In genomic region chr12:106123110-106123509, GRCh38 we compare ENCODE assay signal across 18 cellular contexts. TPM values are rescaled to one million over a fixed set of nuclear protein-coding genes. Genes with fewer than 3 reads are reported as not detected.
DNase-seq lines count a peak whose midpoint lies in the region; ATAC-seq and TF ChIP-seq lines count a peak whose summit lies in the region.
"Had no signal": no experiment of that assay in that cellular context is flagged by ENCODE, and none has a peak within 500 bp of the region (broad histone marks: within the 10 kb centered on the region; RNA-seq: fewer than 3 reads in every experiment).

No MANE protein-coding gene starts in this region.

- H3K4me1 ChIP-seq in ascending aorta (peaks cover 10 to 89% of the 10 kb centered on the region in 2 donors), left ventricle myocardium inferior (peaks cover 100% of the 10 kb centered on the region), prostate gland (replicated peaks) (peaks cover 6% of the 10 kb centered on the region), uterus (peaks cover 14 to 27% of the 10 kb centered on the region in 2 donors)

- no peak for ATAC-seq in naive thymus-derived CD8-positive, alpha-beta T cell
- no peak for ATAC-seq in HG02763 (IDR thresholded peaks at IDR 0.05; ENCODE audit: unreplicated experiment)

- DNase-seq in ascending aorta (ENCODE audit: low spot score in 2 of 2) (no peak), left ventricle myocardium inferior (no peak), prostate gland (ENCODE audit: low spot score) (no peak), uterus (no peak), NK-92 (lab: John Stamatoyannopoulos, UW; ENCODE audit: unreplicated experiment) (no peak)
- DNase-seq in naive thymus-derived CD8-positive, alpha-beta T cell = no peak
- DNase-seq: activated CD4-positive, alpha-beta T cell treated with anti-CD3 and anti-CD28 coated beads, Interleukin-2, amount 50 U/mL, for 4 hours; activated naive CD4-positive, alpha-beta T cell treated with anti-CD3 and anti-CD28 coated beads for 36 hours; activated T-cell treated with anti-CD3 and anti-CD28 coated beads for 4 hours; H9; natural killer cell; NCI-H1930; NCI-H446; stimulated activated naive CD4-positive, alpha-beta T cell had no signal

- H3K27ac ChIP-seq in ascending aorta (peak overlapping the region; percentile 75 to 93), left ventricle myocardium inferior (replicated peaks) (peak overlapping the region; percentile 98), prostate gland (peak overlapping the region; percentile 28 to 30), uterus (peak overlapping the region; percentile 76 to 83)
- H3K27ac ChIP-seq: VCaP had no signal

- no peaks in the 10 kb centered on the region for H3K9me3 ChIP-seq in ascending aorta
- no peaks in the 10 kb centered on the region for H3K9me3 ChIP-seq in left ventricle myocardium inferior (replicated peaks)
- no peaks in the 10 kb centered on the region for H3K9me3 ChIP-seq in prostate gland
- no peaks in the 10 kb centered on the region for H3K9me3 ChIP-seq in uterus

- H3K4me3 ChIP-seq in ascending aorta (peak overlapping the region in 1 of 2 donors; percentile 8), left ventricle myocardium inferior (peak overlapping the region; percentile 30), prostate gland (no peak overlapping the region), uterus (no peak overlapping the region)

- H3K27ac Mint-ChIP-seq in naive thymus-derived CD8-positive, alpha-beta T cell = no peak overlapping the region
- H3K27ac Mint-ChIP-seq: activated naive CD4-positive, alpha-beta T cell treated with anti-CD3 and anti-CD28 coated beads for 36 hours; IgD-negative memory B cell; natural killer cell; T-helper 1 cell treated with Interleukin-12 subunit alpha and Interleukin-12 subunit beta and Interleukin-4 antibody, amounts not matched to agents 30 μg/mL and 1 μg/mL, for 36 hours had no signal

- peaks cover 2 to 32% (median 13%) of the 10 kb centered on the region in 5 donors for H3K27me3 Mint-ChIP-seq in naive thymus-derived CD8-positive, alpha-beta T cell

- H3K36me3 ChIP-seq in ascending aorta (no peaks in the 10 kb centered on the region), left ventricle myocardium inferior (no peaks in the 10 kb centered on the region), prostate gland (no peaks in the 10 kb centered on the region), uterus (no peaks in the 10 kb centered on the region)

- POLR2A ChIA-PET in naive thymus-derived CD8-positive, alpha-beta T cell (lab: Charles Lee) = no interaction called here

- TF ChIP-seq CTCF in ascending aorta (IDR thresholded peaks at IDR 0.05) (no peak), left ventricle myocardium inferior (IDR thresholded peaks at IDR 0.05; ENCODE audit: borderline replicate concordance) (no peak), prostate gland (IDR thresholded peaks at IDR 0.05) (no peak), uterus (IDR thresholded peaks at IDR 0.05) (no peak)

- no peaks in the 10 kb centered on the region for H3K4me1 Mint-ChIP-seq in naive thymus-derived CD8-positive, alpha-beta T cell
- H3K4me1 Mint-ChIP-seq: natural killer cell had no signal

- no peak for TF ChIP-seq POLR2A in prostate gland (IDR thresholded peaks at IDR 0.05)
- TF ChIP-seq POLR2A in uterus (IDR thresholded peaks at IDR 0.05) = no peak

- no peaks in the 10 kb centered on the region for H3K9me3 Mint-ChIP-seq in naive thymus-derived CD8-positive, alpha-beta T cell
- H3K9me3 Mint-ChIP-seq: activated naive CD4-positive, alpha-beta T cell treated with anti-CD3 and anti-CD28 coated beads for 36 hours; H9; IgD-negative memory B cell; natural killer cell; T-helper 1 cell treated with Interleukin-12 subunit alpha and Interleukin-12 subunit beta and Interleukin-4 antibody, amounts not matched to agents 30 μg/mL and 1 μg/mL, for 36 hours had no signal

- H3K27me3 ChIP-seq in ascending aorta (no peaks in the 10 kb centered on the region), left ventricle myocardium inferior (ENCODE audit: low read depth) (no peaks in the 10 kb centered on the region), prostate gland (replicated peaks; ENCODE audit: insufficient read depth) (no peaks in the 10 kb centered on the region), uterus (no peaks in the 10 kb centered on the region)

- WGBS in prostate gland = 64% methylated on average over 5 of the region's 5 CpGs

- no peak overlapping the region for H3K4me3 Mint-ChIP-seq in naive thymus-derived CD8-positive, alpha-beta T cell
- H3K4me3 Mint-ChIP-seq: activated naive CD4-positive, alpha-beta T cell treated with anti-CD3 and anti-CD28 coated beads for 36 hours; H9; IgD-negative memory B cell; natural killer cell; T-helper 1 cell treated with Interleukin-12 subunit alpha and Interleukin-12 subunit beta and Interleukin-4 antibody, amounts not matched to agents 30 μg/mL and 1 μg/mL, for 36 hours had no signal

- intact Hi-C loops in ascending aorta (cut with DNase I) = loop anchor here (1.0 to 2.0 kb wide), 2 partner anchors 16 to 32 kb away; no protein-coding TSS in a partner anchor
- intact Hi-C loops in left ventricle myocardium inferior (cut with micrococcal nuclease) = no loop called here
- intact Hi-C loops in prostate gland (cut with DNase I) = loop anchor here (10.0 kb wide), 1 partner anchor 158 kb away; no protein-coding TSS in a partner anchor
- intact Hi-C loops in uterus (cut with DNase I; ENCODE audit: low total_unique reads) = no loop called here

- H3K36me3 Mint-ChIP-seq in naive thymus-derived CD8-positive, alpha-beta T cell = no peaks in the 10 kb centered on the region
- H3K36me3 Mint-ChIP-seq: IgD-negative memory B cell, natural killer cell had no signal

RNA-seq across cellular contexts. Expression of gene NUAK1, which starts 15.6 kb away (rescaled TPM):
- 29.7 TPM for total RNA-seq in ascending aorta
- total RNA-seq in left ventricle myocardium inferior = 42.1 TPM
- 10 to 100 TPM in 1 of 2 donors, 1 to 10 TPM in 1; 9.6 to 16.0 TPM for total RNA-seq in prostate gland
- 10 to 100 TPM in 3 of 4 donors, 1 to 10 TPM in 1; 9.4 to 56.8 (median 26.8) TPM for total RNA-seq in uterus
- total RNA-seq in naive thymus-derived CD8-positive, alpha-beta T cell = not detected
- polyA plus RNA-seq in naive thymus-derived CD8-positive, alpha-beta T cell = under 1 TPM in 1 of 3 donors, not detected in 2; 0.08 TPM
- total RNA-seq: activated naive CD4-positive, alpha-beta T cell treated with anti-CD3 and anti-CD28 coated beads for 36 hours had no signal
- polyA plus RNA-seq: IgD-negative memory B cell had no signal

Comparison
In these comparisons a context has a peak if more than half of its experiments do, and no peak if none do; other contexts are left out.
1. H3K27ac ChIP-seq: peak in every context shown above with its lines; median percentile 98 in left ventricle myocardium inferior; 84 in ascending aorta; 80 in uterus; 29 in prostate gland.
2. RNA of gene NUAK1, which starts 15.6 kb away (total RNA-seq): 42.1 TPM in left ventricle myocardium inferior (single experiment), 9.4 to 56.8 TPM in uterus, 29.7 TPM in ascending aorta (single experiment) and 9.6 to 16.0 TPM in prostate gland; not detected in naive thymus-derived CD8-positive, alpha-beta T cell; every median in the first group is over 10 times any median in the second.
3. intact Hi-C loops: an anchor here in ascending aorta (1.0 to 2.0 kb wide) and prostate gland (10.0 kb wide); none called in left ventricle myocardium inferior and uterus.